1 cellular context compared by ENCODE assay signal in genomic region chr4:159071178-159071968, GRCh38.
TF ChIP-seq lines count a peak whose summit lies in the region.

No MANE protein-coding gene starts in this region.

TF ChIP-seq in HepG2, 621 proteins besides CTCF, POLR2A, EP300 and RAD21 (continued from another document):
- TF ChIP-seq ZNF431 (CRISPR knock-in tag; IDR thresholded peaks at IDR 0.05; ENCODE audit: borderline replicate concordance, low read depth) = no peak
- no peak for TF ChIP-seq ZNF160 (CRISPR knock-in tag; IDR thresholded peaks at IDR 0.05)
- no peak for TF ChIP-seq ZHX2 (IDR thresholded peaks at IDR 0.05; ENCODE audit: low read depth)
- no peak for TF ChIP-seq ZHX2 (CRISPR knock-in tag; IDR thresholded peaks at IDR 0.05; ENCODE audit: borderline replicate concordance)
- peak; percentile 62; the same call in 1 of the 2 replicates for TF ChIP-seq AHDC1 (CRISPR knock-in tag; IDR thresholded peaks at IDR 0.05; ENCODE audit: borderline replicate concordance)
- peak; percentile 33; the same call in 1 of the 2 replicates for TF ChIP-seq TCF7 (IDR thresholded peaks at IDR 0.05; ENCODE audit: low read depth)
- TF ChIP-seq HMGXB3 (CRISPR knock-in tag; IDR thresholded peaks at IDR 0.05; ENCODE audit: borderline replicate concordance) = no peak
- TF ChIP-seq PRPF4 (IDR thresholded peaks at IDR 0.05; ENCODE audit: low read depth, low read length, poor library complexity, severe bottlenecking) = no peak
- TF ChIP-seq GATAD2A (CRISPR knock-in tag; IDR thresholded peaks at IDR 0.05) = 0 out of 2 replicates have a peak, but pooled peaks have one; percentile 34
- TF ChIP-seq ZNF362 (CRISPR knock-in tag; IDR thresholded peaks at IDR 0.05; ENCODE audit: borderline replicate concordance) = peak; percentile 22; the same call in 1 of the 2 replicates
- no peak for TF ChIP-seq HDAC6 (IDR thresholded peaks at IDR 0.05; ENCODE audit: low read depth, low read length)
- no peak for TF ChIP-seq STAG1 (CRISPR knock-in tag; IDR thresholded peaks at IDR 0.05)
- 0 out of 2 replicates have a peak, but pooled peaks have one; percentile 23 for TF ChIP-seq RCOR2 (CRISPR knock-in tag; IDR thresholded peaks at IDR 0.05)
- TF ChIP-seq SRY (CRISPR knock-in tag; IDR thresholded peaks at IDR 0.05) = no peak
- TF ChIP-seq ARID3A (IDR thresholded peaks at IDR 0.05; ENCODE audit: low read depth, low read length) = 0 out of 2 replicates have a peak, but pooled peaks have one; percentile 34
- no peak for TF ChIP-seq ZSCAN29 (CRISPR knock-in tag; conservative IDR thresholded peaks at IDR 0.05)
- TF ChIP-seq ZNF709 (CRISPR knock-in tag; IDR thresholded peaks at IDR 0.05) = no peak
- no peak for TF ChIP-seq ZNF207 (IDR thresholded peaks at IDR 0.05; ENCODE audit: borderline replicate concordance)
- TF ChIP-seq ZXDC (CRISPR knock-in tag; IDR thresholded peaks at IDR 0.05) = no peak
- no peak for TF ChIP-seq FOXJ3 (CRISPR knock-in tag; IDR thresholded peaks at IDR 0.05; ENCODE audit: borderline replicate concordance)
- TF ChIP-seq ARID4A (CRISPR knock-in tag; IDR thresholded peaks at IDR 0.05; ENCODE audit: borderline replicate concordance) = no peak
- TF ChIP-seq MAFK (conservative IDR thresholded peaks at IDR 0.05 in 1 of 2, IDR thresholded peaks at IDR 0.05 in 1 of 2; ENCODE audit: low read length in 2 of 2) = no peak
- TF ChIP-seq ZNF572 (CRISPR knock-in tag; IDR thresholded peaks at IDR 0.05) = no peak
- TF ChIP-seq ZNF317 (CRISPR knock-in tag; IDR thresholded peaks at IDR 0.05) = no peak
